ENCODE assay signal across 8 cellular contexts in the genomic region with DNA sequence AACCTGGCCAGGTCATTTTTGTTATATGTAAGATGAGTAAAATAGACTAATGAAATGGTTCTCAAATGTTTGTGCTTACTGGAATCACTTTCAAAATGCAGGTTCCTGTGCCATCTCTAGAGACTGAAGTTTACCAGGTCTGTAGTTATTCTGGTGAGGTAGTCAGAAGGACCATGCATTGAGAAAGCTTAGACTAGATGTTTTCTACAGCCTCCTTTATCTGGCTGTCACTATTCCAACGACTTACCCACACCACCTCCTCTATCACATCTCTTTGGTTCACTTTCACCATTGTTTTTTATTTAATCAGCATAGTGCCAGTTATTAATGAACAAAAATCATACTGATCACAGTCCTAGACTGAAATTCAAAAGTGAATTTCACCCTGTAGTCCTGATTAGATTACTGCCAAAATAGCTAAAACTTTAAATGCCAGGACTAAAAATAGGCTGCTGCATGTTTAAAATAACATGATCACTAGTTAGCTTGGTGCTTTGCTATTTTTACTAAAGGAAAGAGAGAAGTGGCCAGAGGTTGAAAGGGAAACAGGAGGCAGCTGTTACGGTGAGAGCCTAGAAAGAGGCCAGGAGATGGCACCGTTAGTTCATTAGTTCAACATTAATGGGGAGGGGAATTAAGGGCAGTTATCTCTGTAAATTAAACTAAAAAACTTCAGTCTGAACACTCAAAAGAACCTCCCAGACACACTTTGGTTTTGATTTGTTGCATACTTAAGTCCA. TPM values are rescaled to one million over a fixed set of nuclear protein-coding genes. Genes with fewer than 3 reads are reported as not detected.
DNase-seq lines count a peak whose midpoint lies in the region; ATAC-seq, FAIRE-seq and TF ChIP-seq lines count a peak whose summit lies in the region.

No MANE protein-coding gene starts in this region.

- TF ChIP-seq CTCF in OCI-LY1 (IDR thresholded peaks at IDR 0.05; ENCODE audit: low read length) (peak; percentile 25; the same call in 1 of the 2 replicates), lower leg skin (IDR thresholded peaks at IDR 0.05) (no peak)

- no peak overlapping the region for H3K9ac ChIP-seq in OCI-LY1 (ENCODE audit: low read length)

- DNase-seq in EL (peak; percentile 19), frontal cortex (ENCODE audit: low spot score in 2 of 2) (peak; percentile 22 to 25), middle frontal gyrus (ENCODE audit: extremely low spot score, low spot score) (no peak), DMS79 treated with DMSO at 0.1 percent for 48 hours (lab: John Stamatoyannopoulos, UW) (no peak), NCI-H2227 treated with DMSO at 0.1 percent for 48 hours (lab: John Stamatoyannopoulos, UW) (no peak), lower leg skin (ENCODE audit: low spot score in 2 of 2) (no peak)

- H3K9me2 ChIP-seq in OCI-LY1 (ENCODE audit: low read depth, low read length), result no peaks in the 10 kb centered on the region

- H2AFZ ChIP-seq in OCI-LY1 (ENCODE audit: low read length), result no peak overlapping the region

- no peaks in the 10 kb centered on the region for H3K79me2 ChIP-seq in OCI-LY1 (ENCODE audit: insufficient read depth, low read length)

- TF ChIP-seq POLR2A in lower leg skin (IDR thresholded peaks at IDR 0.05), result no peak

- ATAC-seq in GM21576 (IDR thresholded peaks at IDR 0.05; ENCODE audit: unreplicated experiment), result peak; percentile 82

- no peaks in the 10 kb centered on the region; the same call in 1 of the 2 replicates for H3K27me3 ChIP-seq in OCI-LY1 (ENCODE audit: insufficient read depth, low read length)

- no peaks in the 10 kb centered on the region for H4K20me1 ChIP-seq in OCI-LY1 (ENCODE audit: insufficient read depth, low read length)

- H3K36me3 ChIP-seq in OCI-LY1 (ENCODE audit: insufficient read depth, low read length), result no peaks in the 10 kb centered on the region

- WGBS in lower leg skin, 2 donors, result 24 to 28% methylated on average over 3 of the region's 3 CpGs

- H3K9me3 ChIP-seq in OCI-LY1 (ENCODE audit: low read length), result no peaks in the 10 kb centered on the region

- H3K27ac ChIP-seq in OCI-LY1 (ENCODE audit: low read depth, low read length, poor library complexity, severe bottlenecking), result no peak overlapping the region

- no peak for FAIRE-seq in frontal cortex (lab: Jason Lieb, UNC)

- no peaks in the 10 kb centered on the region for H3K4me1 ChIP-seq in OCI-LY1 (ENCODE audit: insufficient read depth, low read length, severe bottlenecking)

- H3K4me3 ChIP-seq in OCI-LY1 (ENCODE audit: low read depth, low read length, poor library complexity, severe bottlenecking) (no peak overlapping the region), lower leg skin (ENCODE audit: low read depth, poor library complexity, severe bottlenecking) (no peak overlapping the region)

- H3K4me2 ChIP-seq in OCI-LY1 (ENCODE audit: low read length), result no peak overlapping the region

- intact Hi-C loops in lower leg skin (cut with DNase I; ENCODE audit: low total_unique reads), result no loop called here

- H3F3A ChIP-seq in OCI-LY1 (ENCODE audit: insufficient read depth, low read length), result no peaks in the 10 kb centered on the region

RNA-seq across cellular contexts. Expression of a gene that starts 13.9 kb away (rescaled TPM):
- total RNA-seq in frontal cortex (54.2 TPM), lower leg skin (10 to 100 TPM; 31.3 to 48.1 (median 36.2) TPM)

Comparison
In these comparisons a context has a peak if more than half of its experiments do, and no peak if none do; other contexts are left out.
1. DNase-seq: peak in EL (single experiment) and frontal cortex (2 of 2); none in middle frontal gyrus (single experiment), DMS79 treated with DMSO at 0.1 percent for 48 hours (single experiment), NCI-H2227 treated with DMSO at 0.1 percent for 48 hours (single experiment) and lower leg skin (0 of 2).